Comparison of ENCODE assay signal across 1 cellular context in genomic region chr16:68072038-68072695, GRCh38.
TF ChIP-seq lines count a peak whose summit lies in the region.

No MANE protein-coding gene starts in this region.

TF ChIP-seq in IMR-90, 13 proteins besides CTCF, POLR2A, EP300 and RAD21:
- TF ChIP-seq MAFK (IDR thresholded peaks at IDR 0.05; ENCODE audit: low read depth, low read length) (peak; percentile 59), FOS (IDR thresholded peaks at IDR 0.05; ENCODE audit: low read depth, low read length) (no peak), RCOR1 (IDR thresholded peaks at IDR 0.05; ENCODE audit: insufficient replicate concordance, low read length) (no peak)
